8 cellular contexts compared by ENCODE assay signal in genomic region chr18:31100598-31101147, GRCh38. TPM values are rescaled to one million over a fixed set of nuclear protein-coding genes. Genes with fewer than 3 reads are reported as not detected.
DNase-seq lines count a peak whose midpoint lies in the region; ATAC-seq and TF ChIP-seq lines count a peak whose summit lies in the region.

No MANE protein-coding gene starts in this region.

- H3K27me3 ChIP-seq in mesendoderm (ENCODE audit: insufficient read depth, low read length, poor library complexity) (no peaks in the 10 kb centered on the region), thyroid gland (no peaks in the 10 kb centered on the region)

- H3K79me1 ChIP-seq in mesendoderm (ENCODE audit: low read length) = peaks cover 8% of the 10 kb centered on the region

- H3K4me1 ChIP-seq in mesendoderm (ENCODE audit: control insufficient read depth, low read depth, low read length) (peaks cover 7% of the 10 kb centered on the region), thyroid gland (peaks cover 0 to 7% of the 10 kb centered on the region in 2 donors)

- ATAC-seq in HG03378 (IDR thresholded peaks at IDR 0.05; ENCODE audit: unreplicated experiment) (no peak), GM19397 (IDR thresholded peaks at IDR 0.05; ENCODE audit: unreplicated experiment) (no peak), HG03139 (IDR thresholded peaks at IDR 0.05; ENCODE audit: unreplicated experiment) (no peak)

- no peak overlapping the region for H2AK5ac ChIP-seq in mesendoderm (ENCODE audit: low read length)

- no peak overlapping the region for H2BK5ac ChIP-seq in mesendoderm (ENCODE audit: low read length)

- H2BK15ac ChIP-seq in mesendoderm (replicated peaks; ENCODE audit: low read depth) = no peak overlapping the region

- H3K9me3 ChIP-seq in thyroid gland = no peaks in the 10 kb centered on the region

- no peak for TF ChIP-seq CTCF in thyroid gland (IDR thresholded peaks at IDR 0.05)

- intact Hi-C loops in thyroid gland (cut with DNase I) = loop anchor here (10.0 kb wide), 1 partner anchor 124 kb away; no protein-coding TSS in a partner anchor

- no peak overlapping the region for H3K23ac ChIP-seq in mesendoderm (ENCODE audit: low read length)

- DNase-seq in DMS53 (lab: John Stamatoyannopoulos, UW) (peak; percentile 45), DMS53 treated with DMSO at 0.1 percent for 48 hours (lab: John Stamatoyannopoulos, UW; ENCODE audit: unreplicated experiment) (no peak), ecto neural progenitor cell (ENCODE audit: low spot score) (peak; percentile 71), mesendoderm (peak; percentile 93), thyroid gland (peak; percentile 2 to 7)

- H3K27ac ChIP-seq in mesendoderm (ENCODE audit: low read depth, low read length) (peak overlapping the region; percentile 99), thyroid gland (peak overlapping the region in 2 of 3 donors; percentile 66 to 73)

- peak overlapping the region; percentile 54 for H2BK120ac ChIP-seq in mesendoderm (ENCODE audit: low read depth, low read length)

- peak overlapping the region; percentile 38 for H3K4me2 ChIP-seq in mesendoderm (ENCODE audit: low read length)

- H4K5ac ChIP-seq in mesendoderm (ENCODE audit: low read length) = no peak overlapping the region

- H3K4me3 ChIP-seq in mesendoderm (ENCODE audit: low read length) = peak overlapping the region; percentile 73
- H3K4me3 ChIP-seq in thyroid gland (replicated peaks in 1 of 3) = peak overlapping the region in 2 of 3 donors; percentile 48 to 56

- H3K36me3 ChIP-seq in mesendoderm (ENCODE audit: control insufficient read depth, insufficient read depth, low read length) (no peaks in the 10 kb centered on the region), thyroid gland (no peaks in the 10 kb centered on the region)

- H3K56ac ChIP-seq in mesendoderm (ENCODE audit: low read length) = peak overlapping the region; percentile 97

- peaks cover 24% of the 10 kb centered on the region for H3K79me2 ChIP-seq in mesendoderm (ENCODE audit: control insufficient read depth, insufficient read depth, low read length)

- H3K4ac ChIP-seq in mesendoderm (ENCODE audit: low read depth, low read length) = peak overlapping the region; percentile 95

- peak overlapping the region; percentile 86 for H4K8ac ChIP-seq in mesendoderm (ENCODE audit: low read depth, low read length)

- no peak for TF ChIP-seq POLR2A in thyroid gland (IDR thresholded peaks at IDR 0.05)

- H3K18ac ChIP-seq in mesendoderm (ENCODE audit: low read length) = peak overlapping the region; percentile 97

- H3K9ac ChIP-seq in mesendoderm (ENCODE audit: low read length) = peak overlapping the region; percentile 92

- WGBS in mesendoderm (ENCODE audit: extremely low coverage, insufficient coverage, low lambda C conversion rate) = no CpG with 5 or more reads among the region's 21 CpGs
- WGBS in thyroid gland, 2 donors = 21 to 22% methylated on average over 21 of the region's 21 CpGs

RNA-seq across cellular contexts. Expression of gene DSC2, which starts 1.5 kb away (rescaled TPM):
- 28.2 TPM for polyA plus RNA-seq in mesendoderm (2013, experiment 1 of 2)
- 29.3 TPM for polyA plus RNA-seq in mesendoderm (2013, experiment 2 of 2)
- 10 to 100 TPM in 1 of 4 donors, 1 to 10 TPM in 3; 7.0 to 11.7 (median 7.5) TPM for total RNA-seq in thyroid gland

RNA-seq across cellular contexts. Expression of gene DSC3, which starts 58.1 kb away (rescaled TPM):
- polyA plus RNA-seq in mesendoderm (2013, experiment 1 of 2) = 1.2 TPM
- 1.1 TPM for polyA plus RNA-seq in mesendoderm (2013, experiment 2 of 2)
- 1 to 10 TPM in 1 of 4 donors, under 1 TPM in 2, not detected in 1; 0.15 to 1.5 (median 0.33) TPM for total RNA-seq in thyroid gland
